ENCODE assay signal across 13 cellular contexts in genomic region chr7:51024867-51025266, GRCh38.
A peak's percentile ranks its signal among the peaks of the same experiment; 100 is the strongest.
DNase-seq lines count a peak whose midpoint lies in the region; ATAC-seq and TF ChIP-seq lines count a peak whose summit lies in the region.
"Had no signal": no experiment of that assay in that cellular context is flagged by ENCODE, and none has a peak within 500 bp of the region (broad histone marks: within the 10 kb centered on the region; RNA-seq: fewer than 3 reads in every experiment).

No MANE protein-coding gene starts in this region.

- H3K4me3 ChIP-seq in MG63 (no peak overlapping the region), GM23338 (no peak overlapping the region)
- H3K4me3 ChIP-seq: BLaER1, GM12878 had no signal

- H4K20me1 ChIP-seq in GM23338 (replicated peaks; ENCODE audit: insufficient read depth): no peaks in the 10 kb centered on the region
- H4K20me1 ChIP-seq: BLaER1 had no signal

- H3K9me3 Mint-ChIP-seq in activated CD8-positive, alpha-beta memory T cell treated with anti-CD3 and anti-CD28 coated beads, Interleukin-2, amount 10 ng/mL, durations not matched to agents 7 days and 5 days (ENCODE audit: low read depth): no peaks in the 10 kb centered on the region
- H3K9me3 Mint-ChIP-seq in osteocyte (ENCODE audit: unreplicated experiment) (no peaks in the 10 kb centered on the region), GM23338 (no peaks in the 10 kb centered on the region)
- H3K9me3 Mint-ChIP-seq: CD4-positive, CD25-positive, alpha-beta regulatory T cell had no signal

- H3K36me3 ChIP-seq in MG63 (no peaks in the 10 kb centered on the region), GM23338 (ENCODE audit: insufficient read depth) (peaks cover 3% of the 10 kb centered on the region; the same call in 1 of the 2 replicates)
- H3K36me3 ChIP-seq: BLaER1 had no signal

- no peaks in the 10 kb centered on the region for H3K36me3 Mint-ChIP-seq in activated CD8-positive, alpha-beta memory T cell treated with anti-CD3 and anti-CD28 coated beads, Interleukin-2, amount 10 ng/mL, durations not matched to agents 7 days and 5 days
- no peaks in the 10 kb centered on the region for H3K36me3 Mint-ChIP-seq in osteocyte (ENCODE audit: unreplicated experiment)
- peaks cover 23% of the 10 kb centered on the region for H3K36me3 Mint-ChIP-seq in GM23338 (ENCODE audit: low read depth)
- H3K36me3 Mint-ChIP-seq: CD4-positive, CD25-positive, alpha-beta regulatory T cell had no signal

- H3K27me3 Mint-ChIP-seq in activated CD8-positive, alpha-beta memory T cell treated with anti-CD3 and anti-CD28 coated beads, Interleukin-2, amount 10 ng/mL, durations not matched to agents 7 days and 5 days: no peaks in the 10 kb centered on the region
- H3K27me3 Mint-ChIP-seq in osteocyte (ENCODE audit: unreplicated experiment): no peaks in the 10 kb centered on the region
- peaks cover 4% of the 10 kb centered on the region for H3K27me3 Mint-ChIP-seq in GM23338 (ENCODE audit: insufficient read depth, low read depth, poor library complexity)
- H3K27me3 Mint-ChIP-seq: CD4-positive, CD25-positive, alpha-beta regulatory T cell had no signal

- DNase-seq in activated CD8-positive, alpha-beta memory T cell treated with anti-CD3 and anti-CD28 coated beads, Interleukin-2, amount 10 ng/mL, durations not matched to agents 7 days and 5 days: peak; percentile 15
- no peak for DNase-seq in activated CD8-positive, alpha-beta memory T cell treated with anti-CD3 and anti-CD28 coated beads, Interleukin-2, amount 50 U/mL, for 48 hours
- peak; percentile 30 for DNase-seq in ecto neural progenitor cell (ENCODE audit: low spot score)
- DNase-seq in osteocyte (ENCODE audit: extremely low spot score, unreplicated experiment): peak; percentile 48
- peak; percentile 34 for DNase-seq in ureter (ENCODE audit: low spot score)
- no peak for DNase-seq in MG63
- DNase-seq in activated CD4-positive, alpha-beta T cell treated with anti-CD3 and anti-CD28 coated beads for 1 hour: no peak
- DNase-seq in GM23338 (ENCODE audit: low spot score): no peak
- DNase-seq: 8988T; AML-193; CD4-positive, CD25-positive, alpha-beta regulatory T cell had no signal

- no peak overlapping the region for H3K27ac Mint-ChIP-seq in activated CD8-positive, alpha-beta memory T cell treated with anti-CD3 and anti-CD28 coated beads, Interleukin-2, amount 10 ng/mL, durations not matched to agents 7 days and 5 days
- H3K27ac Mint-ChIP-seq in osteocyte (ENCODE audit: unreplicated experiment) (no peak overlapping the region), GM23338 (no peak overlapping the region)
- H3K27ac Mint-ChIP-seq: CD4-positive, CD25-positive, alpha-beta regulatory T cell had no signal

- no peaks in the 10 kb centered on the region for H3K27me3 ChIP-seq in MG63
- no peaks in the 10 kb centered on the region for H3K27me3 ChIP-seq in GM23338 (ENCODE audit: insufficient read depth)
- H3K27me3 ChIP-seq: BLaER1 had no signal

- H3K4me2 ChIP-seq in GM23338: no peak overlapping the region
- H3K4me2 ChIP-seq: BLaER1 had no signal

- no peaks in the 10 kb centered on the region for H3K4me1 ChIP-seq in GM23338 (ENCODE audit: insufficient read depth)
- H3K4me1 ChIP-seq: BLaER1 had no signal

- no peak for ATAC-seq in activated CD8-positive, alpha-beta memory T cell treated with anti-CD3 and anti-CD28 coated beads, Interleukin-2, amount 10 ng/mL, durations not matched to agents 7 days and 5 days
- no peak for ATAC-seq in GM23338
- ATAC-seq: GM12878 had no signal

- CTCF ChIA-PET in activated CD8-positive, alpha-beta memory T cell treated with anti-CD3 and anti-CD28 coated beads, Interleukin-2, amount 10 ng/mL, durations not matched to agents 7 days and 5 days (lab: Charles Lee): no interaction called here

- H3K4me1 Mint-ChIP-seq in activated CD8-positive, alpha-beta memory T cell treated with anti-CD3 and anti-CD28 coated beads, Interleukin-2, amount 10 ng/mL, durations not matched to agents 7 days and 5 days: no peaks in the 10 kb centered on the region
- H3K4me1 Mint-ChIP-seq in osteocyte (ENCODE audit: unreplicated experiment) (peaks cover 35% of the 10 kb centered on the region), GM23338 (peaks cover 2% of the 10 kb centered on the region; the same call in 2 of the 3 replicates)
- H3K4me1 Mint-ChIP-seq: CD4-positive, CD25-positive, alpha-beta regulatory T cell had no signal

- TF ChIP-seq CTCF in osteocyte (IDR thresholded peaks at IDR 0.05): no peak
- TF ChIP-seq CTCF in GM23338 (conservative IDR thresholded peaks at IDR 0.05; ENCODE audit: low read depth in 2 of 2): no peak

- H3F3A ChIP-seq in GM23338 (replicated peaks; ENCODE audit: low read depth): no peaks in the 10 kb centered on the region

- H3K9me3 ChIP-seq in MG63: no peaks in the 10 kb centered on the region
- H3K9me3 ChIP-seq: BLaER1 had no signal

- no peak overlapping the region for H3K4me3 Mint-ChIP-seq in activated CD8-positive, alpha-beta memory T cell treated with anti-CD3 and anti-CD28 coated beads, Interleukin-2, amount 10 ng/mL, durations not matched to agents 7 days and 5 days
- no peak overlapping the region for H3K4me3 Mint-ChIP-seq in osteocyte (ENCODE audit: unreplicated experiment)
- H3K4me3 Mint-ChIP-seq in GM23338: no peak overlapping the region
- H3K4me3 Mint-ChIP-seq: CD4-positive, CD25-positive, alpha-beta regulatory T cell had no signal

- H3K27ac ChIP-seq in GM23338 (ENCODE audit: low read depth): no peak overlapping the region
- H3K27ac ChIP-seq: BLaER1 had no signal

- no peak overlapping the region for H2AFZ ChIP-seq in GM23338

- H3K79me2 ChIP-seq in GM23338 (replicated peaks; ENCODE audit: insufficient read depth): no peaks in the 10 kb centered on the region

- H3K9me2 ChIP-seq in GM23338 (ENCODE audit: insufficient read depth): no peaks in the 10 kb centered on the region

TF ChIP-seq in GM23338, 12 proteins besides CTCF, POLR2A, EP300 and RAD21:
- TF ChIP-seq EZH2phosphoT487 (IDR thresholded peaks at IDR 0.05; ENCODE audit: unreplicated experiment): no peak
- no peak for TF ChIP-seq ZNF114 (CRISPR knock-in tag; IDR thresholded peaks at IDR 0.05)
- no peak for TF ChIP-seq CREB1 (CRISPR knock-in tag; IDR thresholded peaks at IDR 0.05; ENCODE audit: low read depth)
- no peak for TF ChIP-seq EZH2 (IDR thresholded peaks at IDR 0.05; ENCODE audit: low read depth, unreplicated experiment)
- TF ChIP-seq REST (IDR thresholded peaks at IDR 0.05; ENCODE audit: unreplicated experiment): no peak
- no peak for TF ChIP-seq STAT1 (IDR thresholded peaks at IDR 0.05; ENCODE audit: unreplicated experiment)

Comparison
In these comparisons a context has a peak if more than half of its experiments do, and no peak if none do; other contexts are left out.
1. DNase-seq: peak in activated CD8-positive, alpha-beta memory T cell treated with anti-CD3 and anti-CD28 coated beads, Interleukin-2, amount 10 ng/mL, durations not matched to agents 7 days and 5 days (single experiment), ecto neural progenitor cell (single experiment), osteocyte (single experiment) and ureter (single experiment); none in activated CD8-positive, alpha-beta memory T cell treated with anti-CD3 and anti-CD28 coated beads, Interleukin-2, amount 50 U/mL, for 48 hours (single experiment), MG63 (single experiment), activated CD4-positive, alpha-beta T cell treated with anti-CD3 and anti-CD28 coated beads for 1 hour (single experiment) and GM23338 (single experiment).